ENCODE assay signal across 18 cellular contexts in the genomic region with DNA sequence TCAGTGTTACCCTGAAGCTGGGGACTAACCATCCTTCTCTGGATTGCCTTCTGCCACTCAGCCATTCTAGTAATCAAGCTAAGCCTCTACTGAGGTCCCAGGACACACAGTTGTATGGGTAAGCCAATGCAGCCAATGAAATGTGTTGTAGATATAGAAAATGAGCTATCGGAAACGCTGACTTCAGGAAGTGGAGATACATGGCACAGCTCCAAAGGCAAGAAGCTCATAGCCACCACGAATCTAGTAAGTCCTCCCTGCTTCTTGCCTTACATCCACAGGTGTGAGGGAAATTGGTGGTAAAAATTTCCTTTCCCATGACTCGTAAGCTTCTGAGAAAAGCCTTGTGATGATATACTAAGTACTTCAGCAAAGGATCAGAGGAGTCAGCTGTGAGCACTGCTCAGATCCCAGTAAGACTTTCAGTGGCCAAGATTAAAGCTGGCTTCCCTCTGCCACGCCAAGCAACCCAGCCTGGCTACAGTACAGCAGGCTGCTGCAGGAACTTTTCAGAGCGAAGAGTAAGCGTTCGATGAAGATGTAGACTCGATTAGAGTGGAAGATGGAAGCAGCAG.
"Had no signal": no experiment of that assay in that cellular context is flagged by ENCODE, and none has a peak within 500 bp of the region (broad histone marks: within the 10 kb centered on the region; RNA-seq: fewer than 3 reads in every experiment).

No MANE protein-coding gene starts in this region.

- H3K27me3 ChIP-seq: gastroesophageal sphincter, tibial artery had no signal

- H3K9me3 ChIP-seq: gastroesophageal sphincter, SK-N-SH, tibial artery had no signal

- H3K9me2 ChIP-seq: SK-N-SH had no signal

- H3K4me2 ChIP-seq: SK-N-SH had no signal

- DNase-seq: activated B cell treated with CpG ODN at 0.5 μM for 24 hours; activated CD4-positive, alpha-beta T cell treated with anti-CD3 and anti-CD28 coated beads, Interleukin-2, amount 10 ng/mL, durations not matched to agents 7 days and 5 days; activated CD8-positive, alpha-beta T cell treated with anti-CD3 and anti-CD28 coated beads, Interleukin-2, amount 10 ng/mL, durations not matched to agents 7 days and 5 days; activated T-cell treated with anti-CD3 and anti-CD28 coated beads, Interleukin-2, amount 50 U/mL, for 1 hour; aorta; central memory CD4-positive, alpha-beta T cell; effector memory CD4-positive, alpha-beta T cell; nephron progenitor cell; occipital lobe; posterior cingulate gyrus; right cardiac atrium; SK-N-SH; stimulated activated CD4-positive, alpha-beta T cell treated with anti-CD3 and anti-CD28 coated beads, Interleukin-12 subunit alpha, Interleukin-12 subunit beta, amount 100 ng/mL, for 4 hours; substantia nigra; tibial artery had no signal

- FAIRE-seq: islet of Langerhans had no signal

- H3K4me3 ChIP-seq: gastroesophageal sphincter, tibial artery had no signal

- H3K9ac ChIP-seq: SK-N-SH had no signal

- H3K27ac ChIP-seq: gastroesophageal sphincter, tibial artery had no signal

- H3K4me1 ChIP-seq: gastroesophageal sphincter had no signal

- ATAC-seq: activated CD8-positive, alpha-beta T cell treated with anti-CD3 and anti-CD28 coated beads, Interleukin-2, amount 10 ng/mL, durations not matched to agents 7 days and 5 days; esophagus mucosa; gastroesophageal sphincter had no signal
